4 cellular contexts compared by ENCODE assay signal in the genomic region with DNA sequence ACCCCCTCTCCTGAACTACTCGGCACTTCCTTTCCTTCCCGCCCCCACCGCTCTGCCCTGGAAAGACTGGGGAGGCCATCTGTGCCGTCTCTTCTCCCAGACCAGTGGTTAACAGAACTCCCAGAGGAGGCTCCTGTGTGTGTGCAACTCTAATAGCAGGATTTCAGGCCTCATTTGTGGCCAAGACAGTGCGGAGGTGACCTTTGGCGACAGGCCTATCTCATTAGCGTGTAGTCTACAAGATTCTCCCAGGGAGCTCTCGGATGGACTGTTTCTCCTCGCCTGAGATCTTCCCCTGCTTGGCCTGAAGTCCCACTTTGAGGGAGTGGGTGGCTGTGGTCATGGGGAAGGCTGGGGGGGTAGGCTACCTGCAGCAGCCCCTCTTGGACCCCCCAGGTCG.
DNase-seq lines count a peak whose midpoint lies in the region; ATAC-seq, FAIRE-seq and TF ChIP-seq lines count a peak whose summit lies in the region.
"Not testable (repeated sequence)": the region's sequence is repeated elsewhere in the genome, so short reads cannot be mapped to it uniquely, and the experiment has no call there.

No MANE protein-coding gene starts in this region.

- H2AFZ ChIP-seq in K562 (ENCODE audit: low read depth, low read length): not testable (repeated sequence)

- TF ChIP-seq EP300 in K562 (IDR thresholded peaks at IDR 0.05; ENCODE audit: low read length): not testable (repeated sequence)

- not testable (repeated sequence) for H3K27me3 ChIP-seq in K562 (ENCODE audit: control insufficient read depth in 2 of 2, insufficient read depth in 2 of 2, low read length in 2 of 2)

- not testable (repeated sequence) for H3K9ac ChIP-seq in K562 (ENCODE audit: insufficient read depth in 1 of 2, low read depth in 2 of 2, low read length in 2 of 2)

- H3K9me1 ChIP-seq in K562 (ENCODE audit: control insufficient read depth, insufficient read depth, low read length): not testable (repeated sequence)

- TF ChIP-seq CTCF in K562 (IDR thresholded peaks at IDR 0.05 in 2 of 3, conservative IDR thresholded peaks at IDR 0.05 in 1 of 3; ENCODE audit: insufficient read depth in 2 of 3, low read depth in 1 of 3, low read length in 3 of 3); omental fat pad (IDR thresholded peaks at IDR 0.05): not testable (repeated sequence)

- not testable (repeated sequence) for DNase-seq in K562 (ENCODE audit: extremely low read depth in 1 of 4, low spot score in 3 of 4); Right ventricle myocardium superior; left cardiac atrium; omental fat pad (ENCODE audit: low spot score)

- POLR2A ChIA-PET in K562 (lab: Yijun Ruan, JAX): not testable (repeated sequence)

- TF ChIP-seq POLR2A in K562 (conservative IDR thresholded peaks at IDR 0.05): not testable (repeated sequence)

- not testable (repeated sequence) for H3K4me2 ChIP-seq in K562 (ENCODE audit: insufficient read depth, low read length)

- not testable (repeated sequence) for FAIRE-seq in K562 (lab: Jason Lieb, UNC)

- in situ Hi-C loops in K562 (cut with MboI): not testable (repeated sequence)

- not testable (repeated sequence) for H3K4me3 ChIP-seq in K562

- not testable (repeated sequence) for H4K20me1 ChIP-seq in K562 (replicated peaks; ENCODE audit: control insufficient read depth, insufficient read depth, low read length)

- H3K27ac ChIP-seq in K562 (ENCODE audit: extremely low read depth, low read depth, low read length): not testable (repeated sequence)

- ATAC-seq in K562 (peak; percentile 54), Right ventricle myocardium superior (ENCODE audit: poor library complexity) (peak; percentile 16), left cardiac atrium (peak; percentile 9 to 23), omental fat pad (ENCODE audit: low FRiP score) (peak; percentile 7)

- peaks cover 22% of the 10 kb centered on the region for H3K79me2 ChIP-seq in K562 (ENCODE audit: control insufficient read depth, insufficient read depth, low read length)

- WGBS in K562 (ENCODE audit: insufficient coverage, low coverage, missing lambda C conversion rate): no CpG with 5 or more reads among the region's 10 CpGs

- CTCF ChIA-PET in K562 (lab: Yijun Ruan, JAX; ENCODE audit: low intra/inter-chr PET ratio): not testable (repeated sequence)

- intact Hi-C loops in K562 (cut with micrococcal nuclease); Right ventricle myocardium superior (cut with DNase I); left cardiac atrium (cut with DNase I): not testable (repeated sequence)

- not testable (repeated sequence) for H3K36me3 ChIP-seq in K562 (ENCODE audit: control insufficient read depth, insufficient read depth, low read length)

- not testable (repeated sequence) for H3K4me1 ChIP-seq in K562 (replicated peaks in 1 of 2; ENCODE audit: control insufficient read depth in 2 of 2, insufficient read depth in 2 of 2, low read length in 2 of 2)

- not testable (repeated sequence) for TF ChIP-seq RAD21 in K562 (CRISPR knock-in tag; conservative IDR thresholded peaks at IDR 0.05 in 1 of 2, IDR thresholded peaks at IDR 0.05 in 1 of 2)

- not testable (repeated sequence) for H3K9me3 ChIP-seq in K562 (replicated peaks; ENCODE audit: control insufficient read depth, insufficient read depth, low read depth, low read length)

- not testable (repeated sequence) for BruUV-seq in K562 (replicated peaks; lab: Mats Ljungman, UMichigan)
